Comparison of ENCODE assay signal across 8 cellular contexts in the genomic region with DNA sequence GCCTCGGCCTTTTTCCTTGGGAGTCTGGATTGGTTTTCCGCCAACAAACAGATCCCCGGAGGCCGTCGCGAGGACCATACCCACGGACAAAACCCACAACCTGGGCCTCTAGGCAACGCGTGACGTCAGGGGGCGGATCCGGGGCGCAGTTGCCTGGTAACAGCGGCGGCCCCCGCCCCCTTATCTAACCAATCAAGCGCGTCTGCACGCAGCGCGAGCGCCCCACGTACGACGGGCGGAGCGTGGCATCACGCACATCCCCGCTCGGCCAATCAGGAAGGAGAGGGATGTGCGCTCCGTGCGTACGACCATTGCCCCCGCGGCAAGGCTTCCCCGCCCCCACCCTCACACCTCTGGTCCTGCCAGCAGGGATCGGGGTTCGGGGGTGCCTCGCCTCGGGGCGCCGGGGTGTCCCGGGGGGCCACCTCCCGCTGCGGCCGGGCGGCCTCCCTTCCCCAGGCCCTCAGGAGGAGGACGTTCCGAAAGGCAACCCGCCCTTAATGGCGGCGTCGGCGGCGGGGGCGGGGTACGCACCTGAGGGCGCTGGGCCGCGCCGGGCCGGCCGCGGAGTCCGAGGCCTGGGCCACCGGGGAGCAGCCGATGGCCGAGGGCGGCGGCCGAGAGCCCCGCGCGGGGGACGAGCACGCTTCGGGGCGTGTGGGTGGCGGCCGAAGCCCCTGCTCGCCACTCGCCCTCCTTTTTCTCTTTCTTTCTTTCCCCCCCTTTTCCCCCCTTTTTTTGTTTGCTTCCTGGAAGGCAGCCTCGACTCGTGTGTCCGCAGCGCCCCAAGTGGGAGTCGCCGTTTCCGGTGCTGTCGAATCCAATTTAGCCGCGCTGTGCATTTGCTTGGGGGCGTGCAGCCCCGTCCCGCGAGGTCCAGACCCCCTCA. TPM values are rescaled to one million over a fixed set of nuclear protein-coding genes. Genes with fewer than 3 reads are reported as not detected.
DNase-seq lines count a peak whose midpoint lies in the region; ATAC-seq and TF ChIP-seq lines count a peak whose summit lies in the region.
"Not testable (repeated sequence)": the region's sequence is repeated elsewhere in the genome, so short reads cannot be mapped to it uniquely, and the experiment has no call there.

A gene (minus strand): TSS at position 773 of the 889 bp plus-strand sequence. CDS start 15,227 bp downstream, outside the sequence.

- intact Hi-C loops in heart left ventricle (cut with DNase I): not testable (repeated sequence)

- not testable (repeated sequence) for H3K36me3 Mint-ChIP-seq in activated naive CD8-positive, alpha-beta T cell; type B pancreatic cell

- H3K4me1 Mint-ChIP-seq in activated naive CD8-positive, alpha-beta T cell (ENCODE audit: low read depth); type B pancreatic cell (ENCODE audit: unreplicated experiment): not testable (repeated sequence)

- WGBS in heart left ventricle, 4 donors: no CpG with 5 or more reads among the region's 97 CpGs

- not testable (repeated sequence) for H3K36me3 ChIP-seq in ES-I3 (ENCODE audit: insufficient read depth, low read length); heart left ventricle; neuron (ENCODE audit: insufficient read depth, low read length)

- H3K27me3 ChIP-seq in heart left ventricle; neuron (ENCODE audit: insufficient read depth, low read length): not testable (repeated sequence)

- H3K27ac ChIP-seq in heart left ventricle: peak within 1 kb of the TSS in 2 of 12 donors; percentile 67 to 84

- H3K9ac ChIP-seq in ES-I3 (ENCODE audit: low read depth, low read length): peak within 1 kb of the TSS; percentile 20; the same call in 1 of the 2 replicates

- peak within 1 kb of the TSS; percentile 44 for H3K4me3 Mint-ChIP-seq in activated naive CD8-positive, alpha-beta T cell
- H3K4me3 Mint-ChIP-seq in type B pancreatic cell: peak within 1 kb of the TSS; percentile 78

- not testable (repeated sequence) for TF ChIP-seq CTCF in heart left ventricle (IDR thresholded peaks at IDR 0.05); type B pancreatic cell (conservative IDR thresholded peaks at IDR 0.05)

- ATAC-seq in GM21528 (IDR thresholded peaks at IDR 0.05; ENCODE audit: low FRiP score, unreplicated experiment): peak; percentile 78
- peak; percentile 81 for ATAC-seq in HG03135 (IDR thresholded peaks at IDR 0.05; ENCODE audit: unreplicated experiment)
- ATAC-seq in heart left ventricle: peak; percentile 90 to 98 (median 97)

- not testable (repeated sequence) for H3K27me3 Mint-ChIP-seq in activated naive CD8-positive, alpha-beta T cell; type B pancreatic cell

- peak within 1 kb of the TSS in 1 of 12 donors; percentile 41 for H3K4me3 ChIP-seq in heart left ventricle
- H3K4me3 ChIP-seq in neuron (ENCODE audit: low read length): peak within 1 kb of the TSS; percentile 38

- DNase-seq in RPMI7951 (ENCODE audit: low read depth) (peak; percentile 6), heart left ventricle (peak in 1 of 5 donors; percentile 83)
- DNase-seq in type B pancreatic cell (ENCODE audit: extremely low spot score, unreplicated experiment): not testable (repeated sequence)

- not testable (repeated sequence) for H3K4me1 ChIP-seq in ES-I3 (ENCODE audit: insufficient read depth, low read length); heart left ventricle; neuron (ENCODE audit: insufficient read depth, low read length)

- H3K9me3 ChIP-seq in ES-I3 (ENCODE audit: control insufficient read depth, insufficient read depth, low read length); heart left ventricle; neuron (ENCODE audit: low read length): not testable (repeated sequence)

- H3K9me3 Mint-ChIP-seq in activated naive CD8-positive, alpha-beta T cell (ENCODE audit: low read depth); type B pancreatic cell: not testable (repeated sequence)

- H3K27ac Mint-ChIP-seq in activated naive CD8-positive, alpha-beta T cell: peak within 1 kb of the TSS; percentile 46
- not testable (repeated sequence) for H3K27ac Mint-ChIP-seq in type B pancreatic cell

- not testable (repeated sequence) for TF ChIP-seq POLR2A in heart left ventricle (IDR thresholded peaks at IDR 0.05)

- not testable (repeated sequence) for H2AFZ ChIP-seq in neuron (ENCODE audit: low read depth, low read length)

RNA-seq across cellular contexts. Expression of the gene that starts here (rescaled TPM):
- total RNA-seq in RPMI7951 (2014; rRNA removed; shearing (Covaris generic)): 11.3 and 29.0 TPM in 2 replicates
- total RNA-seq in heart left ventricle: 10 to 100 TPM in 7 of 9 donors, 1 to 10 TPM in 2; 4.9 to 22.2 (median 14.1) TPM
- polyA plus RNA-seq in heart left ventricle: 10 to 100 TPM in 1 of 2 donors, 1 to 10 TPM in 1; 8.9 to 22.6 TPM
- 18.6 and 20.6 TPM in 2 replicates for total RNA-seq in type B pancreatic cell (ENCODE audit: low replicate concordance)
